In genomic region chr1:229130028-229130668, GRCh38 we compare ENCODE assay signal across 11 cellular contexts.
DNase-seq lines count a peak whose midpoint lies in the region; ATAC-seq and TF ChIP-seq lines count a peak whose summit lies in the region.
"Had no signal": no experiment of that assay in that cellular context is flagged by ENCODE, and none has a peak within 500 bp of the region (broad histone marks: within the 10 kb centered on the region; RNA-seq: fewer than 3 reads in every experiment).

No MANE protein-coding gene starts in this region.

- H3K27me3 ChIP-seq in dorsolateral prefrontal cortex (peaks cover 0 to 4% (median 0%) of the 10 kb centered on the region in 45 donors), neuronal stem cell (ENCODE audit: control insufficient read depth in 3 of 3, insufficient read depth in 3 of 3, low read depth in 1 of 3, low read length in 3 of 3) (no peaks in the 10 kb centered on the region), uterus (no peaks in the 10 kb centered on the region)

- H2BK15ac ChIP-seq in neuronal stem cell (ENCODE audit: low read length): no peak overlapping the region

- no peak overlapping the region for H3K4me3 ChIP-seq in dorsolateral prefrontal cortex
- H3K4me3 ChIP-seq in neuronal stem cell (ENCODE audit: low read length in 2 of 2): no peak overlapping the region
- H3K4me3 ChIP-seq in uterus: no peak overlapping the region

- H3K4me2 ChIP-seq in neuronal stem cell (ENCODE audit: insufficient read depth, low read length, poor library complexity, severe bottlenecking): no peak overlapping the region
- H3K4me2 ChIP-seq: KMS-11 had no signal

- H3K14ac ChIP-seq in neuronal stem cell (ENCODE audit: low read length): no peak overlapping the region

- H3K23ac ChIP-seq in neuronal stem cell (ENCODE audit: low read depth, low read length, poor library complexity): no peak overlapping the region

- POLR2A ChIA-PET in HEK293T (lab: Yijun Ruan, JAX): no interaction called here

- H3K9me3 ChIP-seq in neuronal stem cell (replicated peaks in 1 of 2; ENCODE audit: control insufficient read depth in 2 of 2, insufficient read depth in 1 of 2, low read depth in 1 of 2, low read length in 2 of 2) (no peaks in the 10 kb centered on the region), uterus (no peaks in the 10 kb centered on the region)

- H3K18ac ChIP-seq in neuronal stem cell (ENCODE audit: low read length): no peak overlapping the region

- no peak overlapping the region for H4K8ac ChIP-seq in neuronal stem cell (ENCODE audit: low read depth, low read length)

- no peak overlapping the region for H2BK120ac ChIP-seq in neuronal stem cell (ENCODE audit: low read depth, low read length)

- H3K27ac ChIP-seq in dorsolateral prefrontal cortex (peak overlapping the region in 35 of 59 donors; percentile 0 to 98 (median 91)), neuronal stem cell (replicated peaks; ENCODE audit: low read length) (no peak overlapping the region), uterus (no peak overlapping the region)
- H3K27ac ChIP-seq: KMS-11 had no signal

- H3K4ac ChIP-seq in neuronal stem cell (ENCODE audit: low read length): no peak overlapping the region

- no peak overlapping the region for H4K91ac ChIP-seq in neuronal stem cell (ENCODE audit: low read depth, low read length, poor library complexity)

- H2BK12ac ChIP-seq in neuronal stem cell (ENCODE audit: low read length): no peak overlapping the region

- H3K9ac ChIP-seq in neuronal stem cell (ENCODE audit: low read depth, low read length, poor library complexity): peak overlapping the region; percentile 5
- H3K9ac ChIP-seq: KMS-11 had no signal

- no peaks in the 10 kb centered on the region for H3K79me1 ChIP-seq in neuronal stem cell (ENCODE audit: low read depth, low read length)

- WGBS in neuronal stem cell (ENCODE audit: extremely low coverage in 2 of 2, insufficient read length in 2 of 2, insufficient replicate concordance in 1 of 2), 2 donors: no CpG with 5 or more reads among the region's 9 CpGs

- TF ChIP-seq CTCF in dorsolateral prefrontal cortex (IDR thresholded peaks at IDR 0.05 in 54 of 56, conservative IDR thresholded peaks at IDR 0.05 in 2 of 56; ENCODE audit: low read depth in 1 of 56, partially characterized antibody in 56 of 56) (no peak), uterus (IDR thresholded peaks at IDR 0.05) (no peak)

- no peaks in the 10 kb centered on the region for H3K36me3 ChIP-seq in neuronal stem cell (replicated peaks in 1 of 2; ENCODE audit: control insufficient read depth in 2 of 2, insufficient read depth in 2 of 2, low read length in 2 of 2)
- H3K36me3 ChIP-seq in uterus: no peaks in the 10 kb centered on the region

- TF ChIP-seq POLR2A in uterus (IDR thresholded peaks at IDR 0.05): no peak

- DNase-seq in CMK (ENCODE audit: low read depth) (peak; percentile 56), NOMO-1 treated with DMSO at 0.1 percent for 48 hours (lab: John Stamatoyannopoulos, UW; ENCODE audit: unreplicated experiment) (peak; percentile 74), dorsolateral prefrontal cortex (no peak), neuronal stem cell (ENCODE audit: low spot score) (no peak), HEK293T (ENCODE audit: extremely low spot score) (no peak), uterus (no peak)
- no peak for DNase-seq in stimulated activated CD4-positive, alpha-beta T cell treated with anti-CD3 and anti-CD28 coated beads, Interleukin-2, amount 100 ng/mL, for 24 hours
- DNase-seq: DMS153; stimulated activated CD4-positive, alpha-beta T cell treated with anti-CD3 and anti-CD28 coated beads, Interleukin-1b, Interleukin-23, amount 100 ng/mL, for 48 hours had no signal

- no peak overlapping the region for H2AFZ ChIP-seq in neuronal stem cell (ENCODE audit: low read length)

- intact Hi-C loops in dorsolateral prefrontal cortex (cut with DNase I) (loop anchor here in 1 of 2 donors (10.0 kb wide), 1 partner anchor 125 kb away; no protein-coding TSS in a partner anchor), uterus (cut with DNase I; ENCODE audit: low total_unique reads) (no loop called here)

- no peak overlapping the region for H2AK5ac ChIP-seq in neuronal stem cell (ENCODE audit: low read depth, low read length)

- CTCF ChIA-PET in HEK293T (lab: Yijun Ruan, JAX): no interaction called here

- ATAC-seq in HG02870 (IDR thresholded peaks at IDR 0.05; ENCODE audit: unreplicated experiment): no peak

- H3K4me1 ChIP-seq in neuronal stem cell (ENCODE audit: control insufficient read depth in 2 of 2, insufficient read depth in 1 of 2, low read depth in 1 of 2, low read length in 2 of 2): peaks cover 0 to 13% of the 10 kb centered on the region in 2 donors
- H3K4me1 ChIP-seq in uterus: no peaks in the 10 kb centered on the region

- peak overlapping the region; percentile 4 for H2BK5ac ChIP-seq in neuronal stem cell (ENCODE audit: low read length)

TF ChIP-seq in HEK293T, 16 proteins besides CTCF, POLR2A, EP300 and RAD21:
- TF ChIP-seq LEF1 (IDR thresholded peaks at IDR 0.05; ENCODE audit: borderline replicate concordance): no peak
- no peak for TF ChIP-seq ELF4 (IDR thresholded peaks at IDR 0.05)
- TF ChIP-seq CTBP1 (IDR thresholded peaks at IDR 0.05; ENCODE audit: borderline replicate concordance): no peak
- TF ChIP-seq ARNT (IDR thresholded peaks at IDR 0.05): no peak
- TF ChIP-seq FOXK2 (IDR thresholded peaks at IDR 0.05): no peak
- TF ChIP-seq L3MBTL2 (conservative IDR thresholded peaks at IDR 0.05): no peak
- TF ChIP-seq NFRKB (IDR thresholded peaks at IDR 0.05): no peak
- no peak for TF ChIP-seq ZNF384 (IDR thresholded peaks at IDR 0.05)
- no peak for TF ChIP-seq HDGF (IDR thresholded peaks at IDR 0.05; ENCODE audit: borderline replicate concordance)
- no peak for TF ChIP-seq FOXA1 (IDR thresholded peaks at IDR 0.05)
- no peak for TF ChIP-seq FOXM1 (IDR thresholded peaks at IDR 0.05; ENCODE audit: borderline replicate concordance)
- no peak for TF ChIP-seq SP1 (IDR thresholded peaks at IDR 0.05)
- no peak for TF ChIP-seq TARDBP (IDR thresholded peaks at IDR 0.05)

Comparison
In these comparisons a context has a peak if more than half of its experiments do, and no peak if none do; other contexts are left out.
1. DNase-seq: peak in CMK (single experiment) and NOMO-1 treated with DMSO at 0.1 percent for 48 hours (single experiment); none in dorsolateral prefrontal cortex (0 of 10), neuronal stem cell (single experiment), HEK293T (single experiment), stimulated activated CD4-positive, alpha-beta T cell treated with anti-CD3 and anti-CD28 coated beads, Interleukin-2, amount 100 ng/mL, for 24 hours (0 of 2) and uterus (0 of 2).
2. H3K27ac ChIP-seq: peak in dorsolateral prefrontal cortex (35 of 59); none in neuronal stem cell (single experiment) and uterus (0 of 2).